In the genomic region with DNA sequence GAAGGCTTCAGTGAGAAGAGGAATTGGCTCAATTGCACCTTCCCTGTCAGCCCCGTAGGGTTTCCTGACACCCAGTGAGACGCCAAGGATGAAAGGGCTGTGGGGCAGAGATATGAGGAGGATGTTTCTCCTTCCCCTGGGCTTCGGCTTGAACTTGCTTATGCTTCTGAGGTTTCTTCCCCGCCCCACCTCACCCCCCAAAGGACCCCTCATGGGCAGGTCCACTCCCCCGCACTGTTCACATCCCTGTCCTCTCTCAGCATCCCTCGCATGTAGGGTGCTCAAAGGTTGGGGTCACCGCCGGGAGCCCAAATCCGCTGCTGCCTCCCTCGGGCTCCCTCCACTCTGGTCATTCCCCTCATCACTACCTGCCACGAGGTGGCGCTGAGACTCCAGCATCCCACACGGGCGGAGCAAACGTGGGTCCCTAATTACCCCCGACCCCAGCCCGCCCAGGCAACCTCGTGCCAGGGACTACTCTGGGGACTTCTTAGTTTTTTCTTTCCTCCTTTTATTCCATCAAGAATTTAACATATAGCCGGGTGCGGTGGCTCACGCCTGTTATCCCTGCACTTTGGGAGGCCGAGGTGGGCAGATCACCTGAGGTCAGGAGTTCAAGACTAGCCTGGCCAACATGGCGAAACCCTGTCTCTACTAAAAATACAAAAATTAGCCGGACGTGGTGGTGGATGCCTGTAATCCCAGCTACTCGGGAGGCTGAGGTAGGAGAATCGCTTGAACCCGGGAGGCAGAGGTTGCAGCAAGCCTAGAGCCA, we compare ENCODE assay signal across 8 cellular contexts. TPM values are rescaled to one million over a fixed set of nuclear protein-coding genes. Genes with fewer than 3 reads are reported as not detected.
DNase-seq lines count a peak whose midpoint lies in the region; ATAC-seq, FAIRE-seq and TF ChIP-seq lines count a peak whose summit lies in the region.

No MANE protein-coding gene starts in this region.

- no peak overlapping the region for H3K27ac ChIP-seq in CD8-positive, alpha-beta memory T cell (ENCODE audit: low read depth, low read length)
- H3K27ac ChIP-seq in left lung, result no peak overlapping the region

- CTCF ChIA-PET in CD8-positive, alpha-beta memory T cell (lab: Charles Lee), result interaction anchor here (6.1 kb wide), 1 partner anchor 56 kb away, joined by 42 read pairs; no protein-coding TSS in a partner anchor
- CTCF ChIA-PET in activated B cell treated with CpG ODN at 0.5 μM for 24 hours (lab: Charles Lee), result no interaction called here

- H3K36me3 ChIP-seq in CD8-positive, alpha-beta memory T cell (ENCODE audit: insufficient read depth, low read length), result no peaks in the 10 kb centered on the region
- H3K36me3 ChIP-seq in bronchial epithelial cell (ENCODE audit: control insufficient read depth, insufficient read depth, low read length) (no peaks in the 10 kb centered on the region), left lung (no peaks in the 10 kb centered on the region)

- H3K4me1 ChIP-seq in CD8-positive, alpha-beta memory T cell (ENCODE audit: insufficient read depth, low read length), result peaks cover 4% of the 10 kb centered on the region
- H3K4me1 ChIP-seq in left lung, result no peaks in the 10 kb centered on the region

- H3K4me1 Mint-ChIP-seq in CD8-positive, alpha-beta memory T cell, result peaks cover 5 to 10% (median 7%) of the 10 kb centered on the region in 3 donors
- H3K4me1 Mint-ChIP-seq in activated B cell treated with CpG ODN at 0.5 μM for 24 hours, result peaks cover 12% of the 10 kb centered on the region

- POLR2A ChIA-PET in CD8-positive, alpha-beta memory T cell (lab: Charles Lee), result interaction anchor here (0.6 kb wide), 1 partner anchor 185 kb away, joined by 4 read pairs; no protein-coding TSS in a partner anchor
- POLR2A ChIA-PET in activated B cell treated with CpG ODN at 0.5 μM for 24 hours (lab: Charles Lee), result interaction anchor here (0.6 kb wide), 1 partner anchor 282 kb away, joined by 3 read pairs; no protein-coding TSS in a partner anchor

- peaks cover 9% of the 10 kb centered on the region for H3K27me3 ChIP-seq in CD8-positive, alpha-beta memory T cell (ENCODE audit: insufficient read depth, low read length, poor library complexity, severe bottlenecking)
- H3K27me3 ChIP-seq in bronchial epithelial cell (ENCODE audit: control insufficient read depth, insufficient read depth, low read length) (peaks cover 10% of the 10 kb centered on the region), left lung (peaks cover 10 to 76% of the 10 kb centered on the region in 2 donors)

- H3K4me3 ChIP-seq in CD8-positive, alpha-beta memory T cell (ENCODE audit: low read length), result no peak overlapping the region
- H3K4me3 ChIP-seq in bronchial epithelial cell (ENCODE audit: low read depth, low read length) (no peak overlapping the region), left lung (no peak overlapping the region)

- H3K9me3 ChIP-seq in CD8-positive, alpha-beta memory T cell (ENCODE audit: low read length), result no peaks in the 10 kb centered on the region
- no peaks in the 10 kb centered on the region for H3K9me3 ChIP-seq in left lung

- peak; percentile 56 to 80 (median 69) for DNase-seq in CD8-positive, alpha-beta memory T cell
- DNase-seq in KBM-7 (peak; percentile 61), activated B cell treated with CpG ODN at 0.5 μM for 24 hours (peak; percentile 65), bronchial epithelial cell (ENCODE audit: low read depth) (no peak), left lung (peak; percentile 52 to 86)
- DNase-seq in stimulated activated CD8-positive, alpha-beta memory T cell treated with anti-CD3 and anti-CD28 coated beads, Interleukin-15, amount 100 ng/mL, for 1 hour (ENCODE audit: low read depth), result peak; percentile 62

- H3K4me3 Mint-ChIP-seq in CD8-positive, alpha-beta memory T cell, result peak overlapping the region in 6 of 7 donors; percentile 6 to 70 (median 36)
- H3K4me3 Mint-ChIP-seq in activated B cell treated with CpG ODN at 0.5 μM for 24 hours, result peak overlapping the region; percentile 65

- H3K27ac Mint-ChIP-seq in CD8-positive, alpha-beta memory T cell, result peak overlapping the region in 3 of 8 donors; percentile 27 to 52 (median 47)
- no peak overlapping the region for H3K27ac Mint-ChIP-seq in activated B cell treated with CpG ODN at 0.5 μM for 24 hours

- peak; percentile 16 for TF ChIP-seq CTCF in activated B cell treated with CpG ODN at 0.5 μM for 24 hours (IDR thresholded peaks at IDR 0.05)
- TF ChIP-seq CTCF in bronchial epithelial cell (IDR thresholded peaks at IDR 0.05; ENCODE audit: insufficient read depth, low read length, severe bottlenecking), result peak; percentile 87
- TF ChIP-seq CTCF in left lung (IDR thresholded peaks at IDR 0.05), result peak; percentile 74 to 77

- in situ Hi-C loops in KBM-7 (cut with MboI; ENCODE audit: low pct_unique_long_range_greater_than_20kb, low sequenced_read_pairs), result no loop called here

- H3K27me3 Mint-ChIP-seq in CD8-positive, alpha-beta memory T cell, result peaks cover 17 to 20% of the 10 kb centered on the region in 2 donors
- H3K27me3 Mint-ChIP-seq in activated B cell treated with CpG ODN at 0.5 μM for 24 hours, result peaks cover 8% of the 10 kb centered on the region

- H3K36me3 Mint-ChIP-seq in CD8-positive, alpha-beta memory T cell, result no peaks in the 10 kb centered on the region
- H3K36me3 Mint-ChIP-seq in activated B cell treated with CpG ODN at 0.5 μM for 24 hours (ENCODE audit: low read depth), result no peaks in the 10 kb centered on the region

- no peaks in the 10 kb centered on the region for H3K9me3 Mint-ChIP-seq in CD8-positive, alpha-beta memory T cell
- H3K9me3 Mint-ChIP-seq in activated B cell treated with CpG ODN at 0.5 μM for 24 hours, result no peaks in the 10 kb centered on the region

- ATAC-seq in activated B cell treated with CpG ODN at 0.5 μM for 24 hours (ENCODE audit: low read depth) (peak; percentile 87), left lung (peak; percentile 85), GM19023 (IDR thresholded peaks at IDR 0.05; ENCODE audit: unreplicated experiment) (no peak), GM18520 (IDR thresholded peaks at IDR 0.05; ENCODE audit: unreplicated experiment) (no peak)

- intact Hi-C loops in activated B cell treated with CpG ODN at 0.5 μM for 24 hours (cut with micrococcal nuclease) (loop anchor here (1.0 to 2.0 kb wide), 4 partner anchors 56 to 373 kb away; partner anchors contain the start of genes INPP5K and RILP), left lung (cut with DNase I) (loop anchor here in 1 of 2 donors (5.0 to 10.0 kb wide), 2 partner anchors 56 to 239 kb away; partner anchors contain the start of gene INPP5K)

- FAIRE-seq in bronchial epithelial cell (lab: Jason Lieb, UNC), result no peak

RNA-seq across cellular contexts. Expression of gene TRARG1, which starts 3.3 kb away (rescaled TPM):
- total RNA-seq in CD8-positive, alpha-beta memory T cell, result not detected
- not detected for polyA plus RNA-seq in CD8-positive, alpha-beta memory T cell
- total RNA-seq in activated B cell treated with CpG ODN at 0.5 μM for 24 hours (not detected in 2 replicates), bronchial epithelial cell (not detected in 2 replicates), left lung (not detected)

RNA-seq across cellular contexts. Expression of gene BHLHA9, which starts 5.9 kb away (rescaled TPM):
- total RNA-seq in CD8-positive, alpha-beta memory T cell, result not detected
- polyA plus RNA-seq in CD8-positive, alpha-beta memory T cell, result not detected
- total RNA-seq in activated B cell treated with CpG ODN at 0.5 μM for 24 hours, result not detected in 2 replicates
- not detected in 2 replicates for total RNA-seq in bronchial epithelial cell
- not detected for total RNA-seq in left lung

Comparison
In these comparisons a context has a peak if more than half of its experiments do, and no peak if none do; other contexts are left out.
1. ATAC-seq: peak in activated B cell treated with CpG ODN at 0.5 μM for 24 hours (single experiment) and left lung (single experiment); none in GM19023 (single experiment) and GM18520 (single experiment).
2. CTCF ChIP-seq: peak in every context shown above with its lines; median percentile 87 in bronchial epithelial cell; 76 in left lung; 16 in activated B cell treated with CpG ODN at 0.5 μM for 24 hours.